8 cellular contexts compared by ENCODE assay signal in genomic region chr10:45464958-45465567, GRCh38.
DNase-seq lines count a peak whose midpoint lies in the region; ATAC-seq and TF ChIP-seq lines count a peak whose summit lies in the region.

No MANE protein-coding gene starts in this region.

- no peaks in the 10 kb centered on the region for H3K4me1 Mint-ChIP-seq in osteocyte (ENCODE audit: unreplicated experiment)

- no peak overlapping the region for H3K27ac Mint-ChIP-seq in osteocyte (ENCODE audit: unreplicated experiment)

- DNase-seq in COLO829 (ENCODE audit: low spot score) (peak; percentile 60), SHP77 (lab: John Stamatoyannopoulos, UW) (peak; percentile 1 to 29), foreskin keratinocyte (peak; percentile 6 to 42), osteocyte (ENCODE audit: extremely low spot score, unreplicated experiment) (peak; percentile 91), tibial artery (peak; percentile 54 to 79)
- DNase-seq in activated effector memory CD4-positive, alpha-beta T cell treated with anti-CD3 and anti-CD28 coated beads, Interleukin-2, amount 50 U/mL, for 16 hours: peak; percentile 88

- no peaks in the 10 kb centered on the region for H3K9me3 ChIP-seq in tibial artery

- no peaks in the 10 kb centered on the region for H3K4me1 ChIP-seq in foreskin keratinocyte
- H3K4me1 ChIP-seq in tibial artery: peaks cover 0 to 8% (median under 1%) of the 10 kb centered on the region in 4 donors

- intact Hi-C loops in tibial artery (cut with DNase I; ENCODE audit: low total_unique reads): loop anchor here (10.0 kb wide), 1 partner anchor 130 kb away; no protein-coding TSS in a partner anchor

- H3K27me3 ChIP-seq in foreskin keratinocyte: no peaks in the 10 kb centered on the region
- H3K27me3 ChIP-seq in tibial artery: no peaks in the 10 kb centered on the region

- H3K36me3 Mint-ChIP-seq in osteocyte (ENCODE audit: unreplicated experiment): peaks cover 11% of the 10 kb centered on the region

- H3K9me3 Mint-ChIP-seq in osteocyte (ENCODE audit: unreplicated experiment): no peaks in the 10 kb centered on the region

- no peak overlapping the region for H3K4me3 ChIP-seq in tibial artery

- H3K27ac ChIP-seq in foreskin keratinocyte (no peak overlapping the region), tibial artery (no peak overlapping the region)

- ATAC-seq in GM19372 (IDR thresholded peaks at IDR 0.05; ENCODE audit: low read depth, unreplicated experiment) (peak; percentile 38), HG03565 (IDR thresholded peaks at IDR 0.05; ENCODE audit: unreplicated experiment) (peak; percentile 25), foreskin keratinocyte (peak; percentile 95)

- TF ChIP-seq CTCF in foreskin keratinocyte (conservative IDR thresholded peaks at IDR 0.05): peak; percentile 95
- TF ChIP-seq CTCF in osteocyte (IDR thresholded peaks at IDR 0.05): peak; percentile 94
- peak; percentile 66 to 82 for TF ChIP-seq CTCF in tibial artery (IDR thresholded peaks at IDR 0.05)

- H3K27me3 Mint-ChIP-seq in osteocyte (ENCODE audit: unreplicated experiment): no peaks in the 10 kb centered on the region

- peaks cover 6 to 37% (median 16%) of the 10 kb centered on the region in 3 donors for H3K36me3 ChIP-seq in tibial artery

- no peak overlapping the region for H3K4me3 Mint-ChIP-seq in osteocyte (ENCODE audit: unreplicated experiment)

Comparison
In these comparisons a context has a peak if more than half of its experiments do, and no peak if none do; other contexts are left out.
1. DNase-seq: peak in every context shown above with its lines; median percentile 91 in osteocyte; 88 in activated effector memory CD4-positive, alpha-beta T cell treated with anti-CD3 and anti-CD28 coated beads, Interleukin-2, amount 50 U/mL, for 16 hours; 66 in tibial artery; 60 in COLO829; 24 in foreskin keratinocyte; 15 in SHP77.
2. ATAC-seq: peak in every context shown above with its lines; median percentile 95 in foreskin keratinocyte; 38 in GM19372; 25 in HG03565.